17 cellular contexts compared by ENCODE assay signal in the genomic region with DNA sequence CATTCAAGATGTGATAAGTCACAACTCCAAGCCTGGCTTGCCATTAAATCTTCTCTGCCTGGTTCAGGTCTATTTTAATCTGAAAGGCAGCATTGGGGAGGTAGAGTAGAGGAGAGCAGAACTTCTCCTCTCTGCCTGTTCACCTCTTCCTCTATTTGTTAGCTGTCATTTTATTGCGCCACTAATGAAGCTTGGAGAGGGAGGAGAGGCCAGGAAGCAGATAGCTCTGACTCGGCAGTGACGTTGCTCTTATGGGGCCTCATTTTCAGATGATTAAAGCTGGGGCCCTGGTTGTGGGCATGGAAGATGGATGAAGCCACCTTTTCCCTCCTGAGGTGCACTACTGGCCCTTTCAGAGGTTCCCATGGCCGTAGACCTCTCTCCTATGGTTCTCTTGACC.
DNase-seq lines count a peak whose midpoint lies in the region; ATAC-seq and TF ChIP-seq lines count a peak whose summit lies in the region.
"Had no signal": no experiment of that assay in that cellular context is flagged by ENCODE, and none has a peak within 500 bp of the region (broad histone marks: within the 10 kb centered on the region; RNA-seq: fewer than 3 reads in every experiment).

No MANE protein-coding gene starts in this region.

- H3K4me3 ChIP-seq in HL-60 (replicated peaks; ENCODE audit: insufficient read depth, low read length) (no peak overlapping the region), NB4 (ENCODE audit: low read depth, low read length) (no peak overlapping the region), left lung (no peak overlapping the region)
- H3K4me3 ChIP-seq: HAP-1 had no signal

- TF ChIP-seq CTCF in HL-60 (IDR thresholded peaks at IDR 0.05; ENCODE audit: insufficient read depth, low read length) (no peak), NB4 (IDR thresholded peaks at IDR 0.05; ENCODE audit: low read depth, low read length) (no peak), left lung (IDR thresholded peaks at IDR 0.05) (no peak)

- ATAC-seq in left lung = peak; percentile 25
- no peak for ATAC-seq in GM18519 (IDR thresholded peaks at IDR 0.05; ENCODE audit: low FRiP score, unreplicated experiment)
- no peak for ATAC-seq in GM21423 (IDR thresholded peaks at IDR 0.05; ENCODE audit: unreplicated experiment)

- TF ChIP-seq POLR2A in NB4 (IDR thresholded peaks at IDR 0.05; ENCODE audit: extremely low read depth, insufficient read length) = no peak

- H3K4me1 ChIP-seq in left lung = no peaks in the 10 kb centered on the region
- H3K4me1 ChIP-seq: HAP-1 had no signal

- DNase-seq in HL-60 (ENCODE audit: low read depth in 1 of 2, low spot score in 1 of 2) (peak; percentile 41 to 80), NB4 (ENCODE audit: low read depth) (peak; percentile 76), SKM-1 (lab: John Stamatoyannopoulos, UW; ENCODE audit: unreplicated experiment) (peak; percentile 33), left lung (no peak), caudate nucleus (lab: John Stamatoyannopoulos, UW) (no peak), NCI-H774 (lab: John Stamatoyannopoulos, UW) (no peak)
- DNase-seq: Calu3; CD4-positive, alpha-beta T cell; DMS79; NCI-H1105; NCI-H1694; NCI-H510A treated with DMSO at 0.1 percent for 48 hours; SHP77 treated with DMSO at 0.1 percent for 48 hours; SW 1271 had no signal

- no peaks in the 10 kb centered on the region for H3K36me3 ChIP-seq in left lung
- H3K36me3 ChIP-seq: HAP-1 had no signal

- H3K27ac ChIP-seq in HL-60 (replicated peaks) (peak overlapping the region; percentile 57), left lung (no peak overlapping the region), caudate nucleus (ENCODE audit: low read depth, low read length) (no peak overlapping the region)

- no peaks in the 10 kb centered on the region for H3K9me3 ChIP-seq in left lung
- H3K9me3 ChIP-seq: HAP-1 had no signal

- H3K27me3 ChIP-seq in HL-60 (ENCODE audit: insufficient read depth, poor library complexity, severe bottlenecking) (no peaks in the 10 kb centered on the region), left lung (no peaks in the 10 kb centered on the region)

- intact Hi-C loops in left lung (cut with DNase I) = no loop called here

Comparison
In these comparisons a context has a peak if more than half of its experiments do, and no peak if none do; other contexts are left out.
1. DNase-seq: peak in HL-60 (2 of 2), NB4 (single experiment) and SKM-1 (single experiment); none in left lung (0 of 2), caudate nucleus (0 of 61) and NCI-H774 (single experiment).